In the genomic region with DNA sequence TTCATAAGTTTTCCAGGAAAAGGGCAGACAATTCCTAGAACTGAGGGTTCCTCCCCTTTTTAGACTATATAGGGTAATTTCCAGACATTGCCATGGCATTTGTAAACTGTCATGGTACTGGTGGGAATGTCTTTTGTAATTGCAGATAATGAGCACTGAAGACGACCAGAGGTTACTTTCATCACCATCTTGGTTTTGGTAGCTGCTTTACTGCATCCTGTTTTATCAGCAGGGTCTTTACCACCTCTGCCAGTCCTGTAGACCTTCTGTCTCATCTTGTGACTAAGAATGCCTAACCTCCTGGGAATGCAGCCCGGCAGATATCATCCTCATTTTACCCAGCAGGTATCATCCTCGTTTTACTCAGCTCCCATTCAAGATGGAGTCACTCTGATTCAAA, we compare ENCODE assay signal across 22 cellular contexts.
"Had no signal": no experiment of that assay in that cellular context is flagged by ENCODE, and none has a peak within 500 bp of the region (broad histone marks: within the 10 kb centered on the region; RNA-seq: fewer than 3 reads in every experiment).

No MANE protein-coding gene starts in this region.

- H3K4me3 ChIP-seq: MG63, SJSA1 had no signal

- H3K4me1 Mint-ChIP-seq: T-cell had no signal

- H3K27me3 ChIP-seq: MG63, SJSA1 had no signal

- H3K4me3 Mint-ChIP-seq: T-cell had no signal

- H3K9me3 ChIP-seq: MG63, SK-N-SH had no signal

- H3K36me3 Mint-ChIP-seq: T-cell had no signal

- H3K27ac Mint-ChIP-seq: T-cell had no signal

- H3K27ac ChIP-seq: HL-60, SJSA1 had no signal

- H3K4me1 ChIP-seq: SJSA1 had no signal

- H3K27me3 Mint-ChIP-seq: T-cell had no signal

- DNase-seq: IMR-90, Karpas-422, KG1, MG63, NCI-H1092, NCI-H1105 treated with DMSO at 0.1 percent for 48 hours, NCI-H1417 treated with DMSO at 0.1 percent for 48 hours, NCI-H146, NCI-H1694 treated with DMSO at 0.1 percent for 48 hours, NCI-H2029, NCI-H2081 treated with DMSO at 0.1 percent for 48 hours, NCI-H2227 treated with DMSO at 0.1 percent for 48 hours, NCI-H526 treated with DMSO at 0.1 percent for 48 hours, NCI-H748 treated with DMSO at 0.1 percent for 48 hours, Right ventricle myocardium superior, RPMI8226, SIG-M5, SK-N-SH, SW 1271, T-cell had no signal

- H3K36me3 ChIP-seq: MG63, SJSA1 had no signal
